ENCODE assay signal across 15 cellular contexts in genomic region chr17:73713136-73713535, GRCh38.
"Had no signal": no experiment of that assay in that cellular context is flagged by ENCODE, and none has a peak within 500 bp of the region (broad histone marks: within the 10 kb centered on the region; RNA-seq: fewer than 3 reads in every experiment).

No MANE protein-coding gene starts in this region.

- FAIRE-seq: astrocyte had no signal

- H3K27me3 ChIP-seq: colonic mucosa had no signal

- H3K4me1 ChIP-seq: colonic mucosa, psoas muscle had no signal

- H3K9me3 ChIP-seq: colonic mucosa, mucosa of descending colon, psoas muscle, sigmoid colon had no signal

- DNase-seq: activated CD4-positive, alpha-beta memory T cell treated with anti-CD3 and anti-CD28 coated beads for 36 hours; activated T-cell treated with anti-CD3 and anti-CD28 coated beads, Interleukin-2, amount 50 U/mL, for 72 hours; colonic mucosa; effector CD4-positive, alpha-beta T cell; hippocampal formation; mucosa of descending colon; natural killer cell; psoas muscle; stimulated activated CD4-positive, alpha-beta T cell treated with anti-CD3 and anti-CD28 coated beads, Interleukin-2, amount 100 ng/mL, for 48 hours; stimulated activated naive CD4-positive, alpha-beta T cell treated with Interleukin-2 at 50 U/mL for 16 hours; SW 1271; trophoblast cell had no signal

- H3K36me3 ChIP-seq: colonic mucosa, sigmoid colon had no signal

- H3K4me3 ChIP-seq: colonic mucosa, mucosa of descending colon, psoas muscle, sigmoid colon had no signal

- H3K27ac ChIP-seq: colonic mucosa, epithelial cell of prostate, psoas muscle, sigmoid colon had no signal
